In genomic region chr13:85665286-85665685, GRCh38 we compare ENCODE assay signal across 15 cellular contexts.
DNase-seq lines count a peak whose midpoint lies in the region; ATAC-seq, FAIRE-seq and TF ChIP-seq lines count a peak whose summit lies in the region.
"Had no signal": no experiment of that assay in that cellular context is flagged by ENCODE, and none has a peak within 500 bp of the region (broad histone marks: within the 10 kb centered on the region; RNA-seq: fewer than 3 reads in every experiment).

No MANE protein-coding gene starts in this region.

- H3K9ac ChIP-seq in Loucy (ENCODE audit: low read depth, low read length, poor library complexity, severe bottlenecking) (no peak overlapping the region), SK-N-SH (no peak overlapping the region)

- peaks cover 12% of the 10 kb centered on the region for H3K4me1 ChIP-seq in Loucy (ENCODE audit: insufficient read depth, low read length, poor library complexity, severe bottlenecking)
- peaks cover 4 to 12% of the 10 kb centered on the region in 2 experiments; a peak in 3 of 4 replicates for H3K4me1 ChIP-seq in SK-N-SH (ENCODE audit: control insufficient read depth in 1 of 2, insufficient read depth in 2 of 2, low read depth in 1 of 2, low read length in 1 of 2)
- H3K4me1 ChIP-seq in foreskin keratinocyte = peaks cover 4% of the 10 kb centered on the region
- H3K4me1 ChIP-seq: HAP-1, uterus had no signal

- H3K9me3 ChIP-seq in Loucy (ENCODE audit: insufficient read depth, low read depth, low read length) (no peaks in the 10 kb centered on the region; the same call in 1 of the 2 replicates), SK-N-SH (no peaks in the 10 kb centered on the region)
- H3K9me3 ChIP-seq: HAP-1, uterus had no signal

- no peak overlapping the region; a peak in 1 of 4 replicates for H3K27ac ChIP-seq in SK-N-SH (ENCODE audit: low read depth in 2 of 2, low read length in 1 of 2)
- H3K27ac ChIP-seq in foreskin keratinocyte = no peak overlapping the region
- H3K27ac ChIP-seq: uterus had no signal

- H2AFZ ChIP-seq in Loucy (ENCODE audit: low read length) (peak overlapping the region; percentile 44), SK-N-SH (ENCODE audit: low read depth) (peak overlapping the region; percentile 1; the same call in 1 of the 2 replicates)

- H3K4me3 ChIP-seq in Loucy (ENCODE audit: low read length, poor library complexity, severe bottlenecking) (no peak overlapping the region), SK-N-SH (ENCODE audit: low read depth in 2 of 2, low read length in 1 of 2) (no peak overlapping the region)
- H3K4me3 ChIP-seq: HAP-1, uterus had no signal

- no peak for TF ChIP-seq EP300 in SK-N-SH (IDR thresholded peaks at IDR 0.05; ENCODE audit: borderline replicate concordance in 1 of 2, low read depth in 1 of 2, low read length in 1 of 2)

- ATAC-seq in foreskin keratinocyte (peak; percentile 91), HG02623 (IDR thresholded peaks at IDR 0.05; ENCODE audit: unreplicated experiment) (no peak)
- ATAC-seq: activated CD8-positive, alpha-beta memory T cell treated with anti-CD3 and anti-CD28 coated beads, Interleukin-2, amount 10 ng/mL, durations not matched to agents 7 days and 5 days had no signal

- in situ Hi-C loops in GM13977 (cut with MboI; ENCODE audit: low pct_unique_long_range_greater_than_20kb, low sequenced_read_pairs, unreplicated experiment) = no loop called here

- CTCF ChIA-PET in SK-N-SH (lab: Yijun Ruan, JAX) = interaction anchor here (2.0 kb wide), 1 partner anchor 11 kb away, joined by 5 read pairs; no protein-coding TSS in a partner anchor

- peak overlapping the region; percentile 51 for H3K4me2 ChIP-seq in Loucy (ENCODE audit: low read depth, low read length, poor library complexity, severe bottlenecking)
- H3K4me2 ChIP-seq in SK-N-SH = no peak overlapping the region

- no peaks in the 10 kb centered on the region for H3F3A ChIP-seq in Loucy (ENCODE audit: low read depth)
- H3F3A ChIP-seq in SK-N-SH (replicated peaks; ENCODE audit: insufficient read depth) = no peaks in the 10 kb centered on the region

- no peaks in the 10 kb centered on the region for H3K27me3 ChIP-seq in Loucy (ENCODE audit: insufficient read depth, low read length, poor library complexity, severe bottlenecking)
- no peaks in the 10 kb centered on the region for H3K27me3 ChIP-seq in SK-N-SH (ENCODE audit: insufficient read depth)
- H3K27me3 ChIP-seq in foreskin keratinocyte = no peaks in the 10 kb centered on the region
- H3K27me3 ChIP-seq: uterus had no signal

- no peak for TF ChIP-seq RAD21 in SK-N-SH (IDR thresholded peaks at IDR 0.05; ENCODE audit: low read length)

- no peaks in the 10 kb centered on the region for H3K36me3 ChIP-seq in Loucy (ENCODE audit: insufficient read depth, low read length)
- H3K36me3 ChIP-seq in SK-N-SH (replicated peaks in 1 of 2; ENCODE audit: control insufficient read depth in 1 of 2, insufficient read depth in 2 of 2, low read length in 1 of 2) = no peaks in the 10 kb centered on the region
- H3K36me3 ChIP-seq: HAP-1, uterus had no signal

- FAIRE-seq in GM19239 (lab: Jason Lieb, UNC) = no peak

- POLR2A ChIA-PET in SK-N-SH (lab: Yijun Ruan, JAX) = no interaction called here

- WGBS in SK-N-SH (ENCODE audit: low lambda C conversion rate) = 39% methylated on average over 4 of the region's 4 CpGs

- H4K20me1 ChIP-seq in Loucy (ENCODE audit: insufficient read depth, low read length, poor library complexity, severe bottlenecking) (no peaks in the 10 kb centered on the region), SK-N-SH (ENCODE audit: insufficient read depth) (no peaks in the 10 kb centered on the region)

- TF ChIP-seq CTCF in Loucy (conservative IDR thresholded peaks at IDR 0.05; ENCODE audit: low read length) = no peak
- TF ChIP-seq CTCF in SK-N-SH (IDR thresholded peaks at IDR 0.05) = no peak
- TF ChIP-seq CTCF in foreskin keratinocyte (conservative IDR thresholded peaks at IDR 0.05) = no peak
- no peak for TF ChIP-seq CTCF in GM13977 (IDR thresholded peaks at IDR 0.05; ENCODE audit: extremely low read depth, insufficient read depth, missing control alignments)

- DNase-seq in DMS53 treated with DMSO at 0.1 percent for 48 hours (lab: John Stamatoyannopoulos, UW; ENCODE audit: unreplicated experiment) = peak; percentile 9
- no peak for DNase-seq in SK-N-SH
- peak; percentile 59 to 78 for DNase-seq in foreskin keratinocyte
- no peak for DNase-seq in stimulated activated CD4-positive, alpha-beta T cell treated with anti-CD3 and anti-CD28 coated beads, Interleukin-4, amount 100 ng/mL, for 1 hour
- no peak for DNase-seq in GM13977 (ENCODE audit: low spot score)
- DNase-seq in GM19239 (ENCODE audit: insufficient read length, low spot score) = no peak
- DNase-seq: activated CD8-positive, alpha-beta memory T cell treated with anti-CD3 and anti-CD28 coated beads, Interleukin-2, amount 10 ng/mL, durations not matched to agents 7 days and 5 days; activated naive CD8-positive, alpha-beta T cell treated with anti-CD3 and anti-CD28 coated beads for 36 hours; effector CD4-positive, alpha-beta T cell; KBM-7; T-helper 9 cell; uterus had no signal

- H3K79me2 ChIP-seq in Loucy (ENCODE audit: insufficient read depth, low read length) (no peaks in the 10 kb centered on the region), SK-N-SH (ENCODE audit: insufficient read depth) (no peaks in the 10 kb centered on the region)

- no peaks in the 10 kb centered on the region for H3K9me2 ChIP-seq in Loucy (replicated peaks; ENCODE audit: low read depth, low read length)
- no peaks in the 10 kb centered on the region for H3K9me2 ChIP-seq in SK-N-SH

TF ChIP-seq in SK-N-SH, 30 proteins besides CTCF, POLR2A, EP300 and RAD21:
- TF ChIP-seq TCF12 (IDR thresholded peaks at IDR 0.05) (peak; percentile 7; the same call in 1 of the 2 replicates), MEF2A (IDR thresholded peaks at IDR 0.05; ENCODE audit: borderline replicate concordance, low read depth) (no peak), NRF1 (IDR thresholded peaks at IDR 0.05; ENCODE audit: low read depth, low read length) (no peak)
TF ChIP-seq in SK-N-SH: peak in this region for 1.

Comparison
In these comparisons a context has a peak if more than half of its experiments do, and no peak if none do; other contexts are left out.
1. DNase-seq: peak in DMS53 treated with DMSO at 0.1 percent for 48 hours (single experiment) and foreskin keratinocyte (2 of 2); none in SK-N-SH (single experiment), stimulated activated CD4-positive, alpha-beta T cell treated with anti-CD3 and anti-CD28 coated beads, Interleukin-4, amount 100 ng/mL, for 1 hour (single experiment), GM13977 (single experiment) and GM19239 (single experiment).